24 cellular contexts compared by ENCODE assay signal in the genomic region with DNA sequence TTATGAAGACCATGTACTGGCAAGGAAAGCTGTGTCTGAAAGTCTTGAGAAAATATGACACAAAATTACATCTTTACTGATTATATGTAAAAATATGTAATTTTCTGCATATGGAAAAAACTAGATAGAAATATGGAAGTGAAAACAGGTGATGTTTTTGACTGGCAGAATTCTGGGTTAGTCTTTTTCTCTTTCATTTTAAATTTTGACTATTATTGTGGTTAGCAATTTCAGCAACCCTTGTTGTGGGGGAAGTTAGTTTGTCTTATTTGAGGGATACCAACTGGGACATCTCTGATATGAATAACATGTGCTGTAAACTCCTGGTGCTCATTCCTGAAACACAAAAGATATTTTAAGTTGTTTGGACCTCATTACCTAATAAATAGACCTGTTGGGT. TPM values are rescaled to one million over a fixed set of nuclear protein-coding genes. Genes with fewer than 3 reads are reported as not detected.
A peak's percentile ranks its signal among the peaks of the same experiment; 100 is the strongest.
DNase-seq lines count a peak whose midpoint lies in the region; ATAC-seq and TF ChIP-seq lines count a peak whose summit lies in the region.
"Had no signal": no experiment of that assay in that cellular context is flagged by ENCODE, and none has a peak within 500 bp of the region (broad histone marks: within the 10 kb centered on the region; RNA-seq: fewer than 3 reads in every experiment).

No MANE protein-coding gene starts in this region.

- H3K9me2 ChIP-seq in PC-3 (replicated peaks; ENCODE audit: low read length), result no peaks in the 10 kb centered on the region

- H3K36me3 ChIP-seq in PC-3 (ENCODE audit: low read depth, low read length) (no peaks in the 10 kb centered on the region), breast epithelium (peaks cover 3% of the 10 kb centered on the region)
- H3K36me3 ChIP-seq: gastroesophageal sphincter, thoracic aorta, WERI-Rb-1 had no signal

- no peak overlapping the region for H3K4me2 ChIP-seq in PC-3 (ENCODE audit: low read length)

- CTCF ChIA-PET in PC-3 (lab: Charles Lee), result no interaction called here

- POLR2A ChIA-PET in PC-3 (lab: Charles Lee; ENCODE audit: unreplicated experiment), result no interaction called here

- BruUV-seq in PC-3 (replicated peaks; lab: Mats Ljungman, UMichigan), result no TSS peak

- no peaks in the 10 kb centered on the region for H3K4me1 ChIP-seq in PC-3 (ENCODE audit: insufficient read depth, low read length)
- H3K4me1 ChIP-seq in breast epithelium, result no peaks in the 10 kb centered on the region
- H3K4me1 ChIP-seq: body of pancreas, gastroesophageal sphincter, parathyroid adenoma had no signal

- H2AFZ ChIP-seq in PC-3 (ENCODE audit: low read length), result no peak overlapping the region
- H2AFZ ChIP-seq: GM23248, parathyroid adenoma had no signal

- no peak overlapping the region for H3K4me3 ChIP-seq in PC-3 (ENCODE audit: low read length)
- H3K4me3 ChIP-seq in breast epithelium, result no peak overlapping the region
- H3K4me3 ChIP-seq: body of pancreas, gastroesophageal sphincter, GM23248, thoracic aorta had no signal

- peak; percentile 82 for ATAC-seq in GM18498 (IDR thresholded peaks at IDR 0.05; ENCODE audit: unreplicated experiment)
- peak; percentile 57 for ATAC-seq in GM19324 (IDR thresholded peaks at IDR 0.05; ENCODE audit: low FRiP score, unreplicated experiment)
- peak; percentile 56 for ATAC-seq in HG02763 (IDR thresholded peaks at IDR 0.05; ENCODE audit: unreplicated experiment)
- peak; percentile 67 for ATAC-seq in HG03378 (IDR thresholded peaks at IDR 0.05; ENCODE audit: unreplicated experiment)
- no peak for ATAC-seq in PC-3
- ATAC-seq in HG03196 (IDR thresholded peaks at IDR 0.05; ENCODE audit: unreplicated experiment), result no peak
- ATAC-seq: body of pancreas, gastroesophageal sphincter, left colon had no signal

- H3K27ac ChIP-seq in PC-3 (ENCODE audit: low read length) (no peak overlapping the region), breast epithelium (no peak overlapping the region)
- H3K27ac ChIP-seq: body of pancreas, gastroesophageal sphincter, GM23248, parathyroid adenoma, thoracic aorta, WERI-Rb-1 had no signal

- no peak overlapping the region for H3K9ac ChIP-seq in PC-3 (ENCODE audit: low read length)
- H3K9ac ChIP-seq: GM23248, parathyroid adenoma had no signal

- no peaks in the 10 kb centered on the region for H3K9me3 ChIP-seq in PC-3 (ENCODE audit: low read length)
- H3K9me3 ChIP-seq in breast epithelium, result no peaks in the 10 kb centered on the region
- H3K9me3 ChIP-seq: body of pancreas, gastroesophageal sphincter, thoracic aorta had no signal

- H3F3A ChIP-seq in PC-3 (ENCODE audit: low read length, unreplicated experiment), result no peaks in the 10 kb centered on the region

- TF ChIP-seq CTCF in PC-3 (conservative IDR thresholded peaks at IDR 0.05; ENCODE audit: low read depth, low read length) (no peak), breast epithelium (IDR thresholded peaks at IDR 0.05) (no peak)

- intact Hi-C loops in PC-3 (cut with micrococcal nuclease), result no loop called here
- intact Hi-C loops in breast epithelium (cut with DNase I; ENCODE audit: low total_unique reads), result no loop called here

- no peak for TF ChIP-seq POLR2A in breast epithelium (IDR thresholded peaks at IDR 0.05)

- no peaks in the 10 kb centered on the region for H3K79me2 ChIP-seq in PC-3 (ENCODE audit: low read length)
- H3K79me2 ChIP-seq: parathyroid adenoma had no signal

- DNase-seq in PC-3, result no peak
- DNase-seq in NCI-H1436 treated with DMSO at 0.1 percent for 48 hours (lab: John Stamatoyannopoulos, UW), result no peak
- DNase-seq in breast epithelium (ENCODE audit: low spot score in 2 of 2), result no peak
- DNase-seq: activated CD4-positive, alpha-beta T cell treated with anti-CD3 and anti-CD28 coated beads for 48 hours; activated T-cell treated with anti-CD3 and anti-CD28 coated beads, Interleukin-2, amount 50 U/mL, for 48 hours; body of pancreas; CD4-positive, CD25-positive, alpha-beta regulatory T cell; GM23248; hippocampal formation; left colon; NCI-H1694 treated with DMSO at 0.1 percent for 48 hours; NCI-H2171 treated with DMSO at 0.1 percent for 48 hours; NCI-H524; SHP77; small intestine; WERI-Rb-1 had no signal

- H4K20me1 ChIP-seq in PC-3 (ENCODE audit: low read length), result no peaks in the 10 kb centered on the region

- H3K27me3 ChIP-seq in PC-3 (ENCODE audit: low read length), result no peaks in the 10 kb centered on the region
- H3K27me3 ChIP-seq in breast epithelium, result no peaks in the 10 kb centered on the region
- H3K27me3 ChIP-seq: body of pancreas, gastroesophageal sphincter had no signal

RNA-seq across cellular contexts. Expression of a gene that starts 49.9 kb away (rescaled TPM):
- total RNA-seq in PC-3 (2014; rRNA removed), result 1.8 and 2.4 TPM in 2 replicates
- 10 to 100 TPM; 16.7 to 33.4 (median 26.4) TPM for total RNA-seq in breast epithelium

Comparison
In these comparisons a context has a peak if more than half of its experiments do, and no peak if none do; other contexts are left out.
1. ATAC-seq: peak in GM18498 (single experiment), GM19324 (single experiment), HG02763 (single experiment) and HG03378 (single experiment); none in PC-3 (single experiment) and HG03196 (single experiment).